Comparison of ENCODE assay signal across 1 cellular context in genomic region chr15:43934480-43934879, GRCh38.
TF ChIP-seq lines count a peak whose summit lies in the region.

No MANE protein-coding gene starts in this region.

TF ChIP-seq in HEK293, 187 proteins besides CTCF, POLR2A, EP300 and RAD21 (continued from another document):
- TF ChIP-seq TSHZ1 (tag by site-specific recombination; IDR thresholded peaks at IDR 0.05; ENCODE audit: borderline replicate concordance) (no peak), ZNF266 (tag by site-specific recombination; IDR thresholded peaks at IDR 0.05; ENCODE audit: low read depth) (no peak), ZBTB17 (tag by site-specific recombination; IDR thresholded peaks at IDR 0.05) (0 out of 2 replicates have a peak, but pooled peaks have one; percentile 15), TCF7L2 (IDR thresholded peaks at IDR 0.05; ENCODE audit: borderline replicate concordance, low read depth, low read length) (no peak), ZNF146 (tag by site-specific recombination; IDR thresholded peaks at IDR 0.05) (no peak), PRDM4 (tag by site-specific recombination; IDR thresholded peaks at IDR 0.05) (peak; percentile 97)
